ENCODE assay signal across 28 cellular contexts in the genomic region with DNA sequence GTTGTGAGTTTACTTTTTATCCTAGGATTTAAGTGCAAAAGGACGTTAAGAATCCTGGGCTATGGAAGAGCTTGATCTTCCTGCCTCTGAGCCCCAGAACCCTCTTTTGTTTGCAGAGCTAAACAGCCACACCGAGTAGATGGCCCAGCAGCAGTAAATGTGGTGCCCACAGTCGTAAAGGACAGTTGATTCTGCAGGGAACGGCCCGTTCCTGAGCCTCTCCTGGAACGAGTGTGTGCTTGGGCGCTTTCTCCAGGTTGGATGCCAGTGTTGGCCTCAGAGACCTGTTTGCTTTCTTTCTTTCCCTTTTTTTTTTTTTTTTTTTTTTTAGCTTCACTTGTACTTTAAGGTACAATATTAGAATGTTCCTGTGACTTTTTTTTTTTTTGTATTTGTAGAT. TPM values are rescaled to one million over a fixed set of nuclear protein-coding genes. Genes with fewer than 3 reads are reported as not detected.
A peak's percentile ranks its signal among the peaks of the same experiment; 100 is the strongest.
DNase-seq lines count a peak whose midpoint lies in the region; ATAC-seq, FAIRE-seq and TF ChIP-seq lines count a peak whose summit lies in the region.
"Had no signal": no experiment of that assay in that cellular context is flagged by ENCODE, and none has a peak within 500 bp of the region (broad histone marks: within the 10 kb centered on the region; RNA-seq: fewer than 3 reads in every experiment).

No MANE protein-coding gene starts in this region.

- H3K36me3 Mint-ChIP-seq in activated T-cell treated with anti-CD3 and anti-CD28 coated beads, Interleukin-2, amount 50 U/mL, for 24 hours (ENCODE audit: low read depth), result no peaks in the 10 kb centered on the region
- no peaks in the 10 kb centered on the region for H3K36me3 Mint-ChIP-seq in endodermal cell (ENCODE audit: low read depth)

- H2AFZ ChIP-seq in HepG2 (ENCODE audit: low read length), result no peak overlapping the region

- H3K4me3 ChIP-seq in right lobe of liver, result no peak overlapping the region
- H3K4me3 ChIP-seq in HepG2 (replicated peaks in 1 of 3; ENCODE audit: insufficient read depth in 1 of 3, low read depth in 2 of 3, low read length in 3 of 3), result no peak overlapping the region
- no peak overlapping the region for H3K4me3 ChIP-seq in body of pancreas
- H3K4me3 ChIP-seq in pancreas, result no peak overlapping the region
- H3K4me3 ChIP-seq in small intestine (ENCODE audit: low read depth in 1 of 2, low read length in 2 of 2), result no peak overlapping the region
- H3K4me3 ChIP-seq in endodermal cell (ENCODE audit: low read length), result no peak overlapping the region
- H3K4me3 ChIP-seq: HAP-1, Peyer's patch, SK-N-MC had no signal

- H3K4me1 ChIP-seq in right lobe of liver, result peaks cover 0 to 41% (median 13%) of the 10 kb centered on the region in 4 donors
- peaks cover 28% of the 10 kb centered on the region for H3K4me1 ChIP-seq in HepG2 (ENCODE audit: insufficient read depth, low read length)
- H3K4me1 ChIP-seq in body of pancreas, result peaks cover 63% of the 10 kb centered on the region
- peaks cover 27 to 38% (median 31%) of the 10 kb centered on the region in 3 donors for H3K4me1 ChIP-seq in pancreas
- peaks cover 2 to 4% of the 10 kb centered on the region in 2 donors for H3K4me1 ChIP-seq in small intestine (ENCODE audit: control insufficient read depth in 2 of 2, insufficient read depth in 1 of 2, low read depth in 1 of 2, low read length in 1 of 2)
- no peaks in the 10 kb centered on the region for H3K4me1 ChIP-seq in endodermal cell (ENCODE audit: control insufficient read depth, insufficient read depth, low read length)
- H3K4me1 ChIP-seq: BE2C, HAP-1 had no signal

- FAIRE-seq in HepG2 (lab: Jason Lieb, UNC) (no peak), pancreas (lab: Jason Lieb, UNC) (no peak), small intestine (lab: Jason Lieb, UNC) (no peak)
- FAIRE-seq: D721Med, G401.6 had no signal

- peaks cover 11% of the 10 kb centered on the region for H3K79me2 ChIP-seq in HepG2 (ENCODE audit: insufficient read depth, low read length)

- H3K36me3 ChIP-seq in right lobe of liver (no peaks in the 10 kb centered on the region), HepG2 (replicated peaks in 1 of 2; ENCODE audit: control insufficient read depth in 1 of 2, insufficient read depth in 2 of 2, low read length in 2 of 2) (no peaks in the 10 kb centered on the region; a peak in 2 of 5 replicates), body of pancreas (replicated peaks in 1 of 2; ENCODE audit: insufficient read depth in 1 of 2, low read depth in 2 of 2) (no peaks in the 10 kb centered on the region), pancreas (no peaks in the 10 kb centered on the region), small intestine (ENCODE audit: control insufficient read depth in 2 of 2, insufficient read depth in 2 of 2, low read length in 2 of 2) (no peaks in the 10 kb centered on the region), endodermal cell (ENCODE audit: control insufficient read depth, insufficient read depth, low read length) (no peaks in the 10 kb centered on the region)
- H3K36me3 ChIP-seq: BE2C, HAP-1, Peyer's patch had no signal

- H3K9me3 ChIP-seq in right lobe of liver (no peaks in the 10 kb centered on the region), HepG2 (ENCODE audit: low read length) (no peaks in the 10 kb centered on the region), body of pancreas (no peaks in the 10 kb centered on the region), pancreas (no peaks in the 10 kb centered on the region), small intestine (ENCODE audit: control insufficient read depth, low read depth) (no peaks in the 10 kb centered on the region), endodermal cell (ENCODE audit: control insufficient read depth, low read length) (no peaks in the 10 kb centered on the region)
- H3K9me3 ChIP-seq: BE2C, HAP-1, Peyer's patch had no signal

- intact Hi-C loops in right lobe of liver (cut with DNase I), result no loop called here
- intact Hi-C loops in HepG2 (cut with micrococcal nuclease; ENCODE audit: unreplicated experiment), result no loop called here
- intact Hi-C loops in body of pancreas (cut with DNase I), result no loop called here
- intact Hi-C loops in pancreas (cut with DNase I), result no loop called here

- TF ChIP-seq POLR2A in right lobe of liver (IDR thresholded peaks at IDR 0.05) (no peak), HepG2 (IDR thresholded peaks at IDR 0.05; ENCODE audit: insufficient read depth in 1 of 2, low read depth in 2 of 2, low read length in 2 of 2) (no peak), body of pancreas (IDR thresholded peaks at IDR 0.05) (no peak)

- no TSS peak for BruUV-seq in HepG2 (replicated peaks; lab: Mats Ljungman, UMichigan)

- peak; percentile 8 to 91 (median 78) for ATAC-seq in right lobe of liver
- ATAC-seq in HepG2, result no peak
- ATAC-seq in body of pancreas, result peak; percentile 61
- peak in 3 of 4 donors; percentile 31 to 56 (median 32) for ATAC-seq in pancreas
- ATAC-seq in HG03571 (IDR thresholded peaks at IDR 0.05; ENCODE audit: unreplicated experiment), result no peak

- H3K27me3 ChIP-seq in right lobe of liver (no peaks in the 10 kb centered on the region), HepG2 (ENCODE audit: control insufficient read depth in 1 of 2, insufficient read depth in 2 of 2, low read length in 2 of 2) (no peaks in the 10 kb centered on the region; a peak in 1 of 5 replicates), body of pancreas (no peaks in the 10 kb centered on the region), pancreas (no peaks in the 10 kb centered on the region), small intestine (ENCODE audit: control insufficient read depth in 2 of 2, insufficient read depth in 2 of 2, low read length in 2 of 2) (no peaks in the 10 kb centered on the region), endodermal cell (ENCODE audit: control insufficient read depth, insufficient read depth, low read length, poor library complexity, severe bottlenecking) (no peaks in the 10 kb centered on the region)
- H3K27me3 ChIP-seq: Peyer's patch had no signal

- no peak overlapping the region for H3K9ac ChIP-seq in HepG2 (ENCODE audit: insufficient read depth, low read depth, low read length)
- no peak overlapping the region for H3K9ac ChIP-seq in endodermal cell (ENCODE audit: extremely low read depth, low read length, poor library complexity, severe bottlenecking)

- H3K9me3 Mint-ChIP-seq in activated T-cell treated with anti-CD3 and anti-CD28 coated beads, Interleukin-2, amount 50 U/mL, for 24 hours, result no peaks in the 10 kb centered on the region
- no peaks in the 10 kb centered on the region for H3K9me3 Mint-ChIP-seq in endodermal cell
- H3K9me3 Mint-ChIP-seq: CD4-positive, alpha-beta T cell; HFFc6 had no signal

- no peak overlapping the region for H3K4me3 Mint-ChIP-seq in activated T-cell treated with anti-CD3 and anti-CD28 coated beads, Interleukin-2, amount 50 U/mL, for 24 hours
- no peak overlapping the region for H3K4me3 Mint-ChIP-seq in endodermal cell
- H3K4me3 Mint-ChIP-seq: CD4-positive, alpha-beta T cell; HFFc6 had no signal

- DNase-seq in right lobe of liver (peak in 2 of 3 donors; percentile 72 to 79), HepG2 (ENCODE audit: low spot score) (no peak), body of pancreas (peak in 1 of 4 donors; percentile 63), pancreas (no peak), small intestine (no peak), endodermal cell (no peak)
- DNase-seq in activated T-cell treated with anti-CD3 and anti-CD28 coated beads, Interleukin-2, amount 50 U/mL, for 24 hours, result no peak
- DNase-seq: 8988T; ACHN; BE2C; CD4-positive, alpha-beta T cell; GOT3; HFFc6; IMR-90; KG1; NCI-H1048; NCI-H1417; NCI-H1694; NCI-H2029 treated with DMSO at 0.1 percent for 48 hours; NCI-H2227 treated with DMSO at 0.1 percent for 48 hours; NCI-H526 treated with DMSO at 0.1 percent for 48 hours; SIG-M5 had no signal

- TF ChIP-seq CTCF in right lobe of liver (IDR thresholded peaks at IDR 0.05) (no peak), HepG2 (CRISPR knock-in tag; IDR thresholded peaks at IDR 0.05) (no peak), body of pancreas (IDR thresholded peaks at IDR 0.05) (no peak), pancreas (IDR thresholded peaks at IDR 0.05) (no peak), endodermal cell (conservative IDR thresholded peaks at IDR 0.05) (no peak)

- POLR2A ChIA-PET in HepG2 (lab: Yijun Ruan, JAX), result no interaction called here

- 29% methylated on average over 7 of the region's 7 CpGs for WGBS in right lobe of liver (ENCODE audit: insufficient coverage, low coverage, low lambda C conversion rate, missing lambda C conversion rate)
- WGBS in HepG2 (ENCODE audit: low lambda C conversion rate), result 95% methylated on average over 7 of the region's 7 CpGs
- WGBS in body of pancreas, 2 donors, result 36 to 49% methylated on average over 7 of the region's 7 CpGs
- WGBS in pancreas, 2 donors, result 34 to 36% methylated on average over 7 of the region's 7 CpGs
- WGBS in small intestine, 3 donors, result 74 to 85% (median 75%) methylated on average over 7 of the region's 7 CpGs
- WGBS in endodermal cell (ENCODE audit: insufficient coverage in 1 of 2, insufficient read length in 1 of 2), 2 experiments, result 85 to 97% methylated on average over 4 to 7 of the region's 7 CpGs

- TF ChIP-seq RAD21 in HepG2 (CRISPR knock-in tag; IDR thresholded peaks at IDR 0.05), result no peak

- H3K4me1 Mint-ChIP-seq in activated T-cell treated with anti-CD3 and anti-CD28 coated beads, Interleukin-2, amount 50 U/mL, for 24 hours (ENCODE audit: low read depth), result peaks cover 24% of the 10 kb centered on the region
- H3K4me1 Mint-ChIP-seq in endodermal cell, result peaks cover 44% of the 10 kb centered on the region

- no peak overlapping the region for H3K4me2 ChIP-seq in HepG2 (ENCODE audit: low read depth, low read length)

- CTCF ChIA-PET in HepG2 (lab: Yijun Ruan, JAX; ENCODE audit: low intra/inter-chr PET ratio, low total read pairs), result no interaction called here

- no peaks in the 10 kb centered on the region for H3K27me3 Mint-ChIP-seq in activated T-cell treated with anti-CD3 and anti-CD28 coated beads, Interleukin-2, amount 50 U/mL, for 24 hours
- H3K27me3 Mint-ChIP-seq in endodermal cell (ENCODE audit: insufficient read depth), result no peaks in the 10 kb centered on the region
- H3K27me3 Mint-ChIP-seq: CD4-positive, alpha-beta T cell had no signal

- in situ Hi-C loops in HepG2 (cut with HindIII; ENCODE audit: extremely low pct_ligation_motif_present, low pct_unique_long_range_greater_than_20kb), result no loop called here

- H3K27ac ChIP-seq in right lobe of liver, result peak overlapping the region in 2 of 3 donors; percentile 50 to 62
- H3K27ac ChIP-seq in HepG2 (ENCODE audit: extremely low read length, insufficient read depth, low read length), result no peak overlapping the region
- peak overlapping the region in 2 of 4 donors; percentile 19 to 50 for H3K27ac ChIP-seq in body of pancreas
- H3K27ac ChIP-seq in pancreas, result peak overlapping the region in 1 of 4 donors; percentile 3
- no peak overlapping the region for H3K27ac ChIP-seq in small intestine (ENCODE audit: low read depth in 1 of 2, low read length in 1 of 2)
- no peak overlapping the region for H3K27ac ChIP-seq in endodermal cell (ENCODE audit: low read depth, low read length)
- H3K27ac ChIP-seq: Peyer's patch, SK-N-MC had no signal

- no peak for TF ChIP-seq EP300 in HepG2 (IDR thresholded peaks at IDR 0.05; ENCODE audit: low read depth in 2 of 2, low read length in 2 of 2)
- TF ChIP-seq EP300 in HepG2 (CRISPR knock-in tag; IDR thresholded peaks at IDR 0.05; ENCODE audit: borderline replicate concordance), result no peak

- H4K20me1 ChIP-seq in HepG2 (ENCODE audit: insufficient read depth, low read length), result 0 out of 2 replicates have a peak, but pooled peaks cover 3% of the 10 kb centered on the region

- no peak overlapping the region for H3K27ac Mint-ChIP-seq in activated T-cell treated with anti-CD3 and anti-CD28 coated beads, Interleukin-2, amount 50 U/mL, for 24 hours
- H3K27ac Mint-ChIP-seq in endodermal cell, result no peak overlapping the region
- H3K27ac Mint-ChIP-seq: CD4-positive, alpha-beta T cell; HFFc6 had no signal

RNA-seq across cellular contexts. Expression of gene SPATA13, which starts 41.7 kb away (rescaled TPM):
- total RNA-seq in right lobe of liver, result 10 to 100 TPM; 21.5 to 39.9 (median 30.5) TPM
- total RNA-seq in HepG2 (2016; rRNA removed; fragmentation: Illumina TruSeq; extraction: Trizol), result 11.3 and 13.7 TPM in 2 replicates
- total RNA-seq in HepG2 (2016; cell fraction: cytosol; rRNA removed; fragmentation: Illumina TruSeq; extraction: Trizol; ENCODE audit: low read depth), result 11.8 and 12.8 TPM in 2 replicates
- total RNA-seq in HepG2 (2016; cell fraction: insoluble cytoplasmic fraction; rRNA removed; fragmentation: Illumina TruSeq; extraction: Trizol), result 10.7 and 11.9 TPM in 2 replicates
- 14.0 and 14.4 TPM in 2 replicates for total RNA-seq in HepG2 (2016; cell fraction: membrane; rRNA removed; fragmentation: Illumina TruSeq; extraction: Trizol)
- 14.8 and 20.6 TPM in 2 replicates for total RNA-seq in HepG2 (2016; cell fraction: nucleus; rRNA removed; fragmentation: Illumina TruSeq; extraction: Trizol)
- polyA plus RNA-seq in HepG2 (2011; rRNA removed), result 11.9 and 14.2 TPM in 2 replicates
- 7.6 and 7.8 TPM in 2 replicates for polyA plus RNA-seq in HepG2 (2011; cell fraction: cytosol; rRNA removed)
- 16.9 and 19.6 TPM in 2 replicates for polyA plus RNA-seq in HepG2 (2011; cell fraction: nucleus; rRNA removed)
- 9.0 and 12.6 TPM in 2 replicates for polyA plus RNA-seq in HepG2 (2012)
- polyA plus RNA-seq in HepG2 (2016; cell fraction: cytosol; fragmentation: Illumina TruSeq; extraction: Trizol; ENCODE audit: low read depth), result 0.14 and 0.44 TPM in 2 replicates
- 8.3 and 9.4 TPM in 2 replicates for polyA plus RNA-seq in HepG2 (2016; cell fraction: insoluble cytoplasmic fraction; fragmentation: Illumina TruSeq; extraction: Trizol; ENCODE audit: low read depth)
- polyA plus RNA-seq in HepG2 (2016; cell fraction: membrane; fragmentation: Illumina TruSeq; extraction: Trizol; ENCODE audit: low read depth), result 1.0 and 1.1 TPM in 2 replicates
- 19.2 and 24.3 TPM in 2 replicates for polyA plus RNA-seq in HepG2 (2016; cell fraction: nucleus; fragmentation: Illumina TruSeq; extraction: Trizol; ENCODE audit: insufficient read depth, low read depth)
- 7.6 and 24.7 TPM in 2 replicates for polyA minus RNA-seq in HepG2 (2011; rRNA and poly(A)+ RNA removed; ENCODE audit: low replicate concordance)
- 12.2 and 13.8 TPM in 2 replicates for polyA minus RNA-seq in HepG2 (2011; cell fraction: cytosol; rRNA and poly(A)+ RNA removed)
- polyA minus RNA-seq in HepG2 (2011; cell fraction: nucleus; rRNA and poly(A)+ RNA removed), result 33.6 and 33.8 TPM in 2 replicates
- 100 to 1,000 TPM in 1 of 2 donors, 10 to 100 TPM in 1; 83.3 to 359 TPM for total RNA-seq in body of pancreas
- 10 to 100 TPM; 38.1 to 65.7 (median 53.9) TPM for total RNA-seq in pancreas
- 10 to 100 TPM; 46.0 to 71.2 TPM for polyA plus RNA-seq in pancreas
- polyA plus RNA-seq in small intestine, result 10 to 100 TPM in 2 of 3 donors, 1 to 10 TPM in 1; 10.0 to 57.0 (median 13.6) TPM
- 10 to 100 TPM; 19.4 to 24.8 TPM for total RNA-seq in endodermal cell
- 21.3 TPM for polyA plus RNA-seq in endodermal cell (2013, experiment 1 of 2)
- 20.5 TPM for polyA plus RNA-seq in endodermal cell (2013, experiment 2 of 2)

Comparison
In these comparisons a context has a peak if more than half of its experiments do, and no peak if none do; other contexts are left out.
1. ATAC-seq: peak in right lobe of liver (4 of 4), body of pancreas (single experiment) and pancreas (3 of 4); none in HepG2 (single experiment) and HG03571 (single experiment).
2. DNase-seq: peak in right lobe of liver (2 of 3); none in HepG2 (single experiment), pancreas (0 of 6), small intestine (single experiment), activated T-cell treated with anti-CD3 and anti-CD28 coated beads, Interleukin-2, amount 50 U/mL, for 24 hours (single experiment) and endodermal cell (single experiment).
3. H3K27ac ChIP-seq: peak in right lobe of liver (2 of 3); none in HepG2 (single experiment), small intestine (0 of 2) and endodermal cell (single experiment).